In the genomic region with DNA sequence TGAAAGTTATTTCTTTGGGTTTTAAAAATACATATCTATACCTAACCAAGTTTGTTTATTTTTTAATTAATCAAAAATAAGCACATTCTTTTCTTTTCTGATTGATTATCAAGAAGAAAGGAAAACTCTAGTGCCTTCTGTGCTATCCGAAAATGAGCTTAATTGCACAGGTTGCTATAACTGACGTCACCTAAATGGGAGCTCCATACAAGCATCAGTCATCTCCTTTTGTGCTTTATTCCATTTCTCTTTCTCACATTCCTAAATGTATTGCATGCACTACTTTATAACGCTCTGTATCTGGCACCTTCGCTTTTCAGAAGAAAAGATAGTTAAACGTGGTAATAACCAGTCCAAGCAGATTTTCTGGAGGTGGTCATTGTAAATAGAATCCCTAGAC, we compare ENCODE assay signal across 40 cellular contexts.
"Had no signal": no experiment of that assay in that cellular context is flagged by ENCODE, and none has a peak within 500 bp of the region (broad histone marks: within the 10 kb centered on the region; RNA-seq: fewer than 3 reads in every experiment).

No MANE protein-coding gene starts in this region.

- H3K27ac Mint-ChIP-seq: activated naive CD4-positive, alpha-beta T cell treated with anti-CD3 and anti-CD28 coated beads for 36 hours; activated naive CD4-positive, alpha-beta T cell treated with anti-CD3 and anti-CD28 coated beads, Interleukin-2, amount 10 ng/mL, durations not matched to agents 7 days and 5 days; activated naive CD4-positive, alpha-beta T cell treated with anti-CD3 and anti-CD28 coated beads, Interleukin-2, amount 50 U/mL, for 24 hours; activated naive CD4-positive, alpha-beta T cell treated with anti-CD3 and anti-CD28 coated beads, Interleukin-2, amount 50 U/mL, for 72 hours; activated naive CD8-positive, alpha-beta T cell; activated naive CD8-positive, alpha-beta T cell treated with anti-CD3 and anti-CD28 coated beads for 36 hours; activated naive CD8-positive, alpha-beta T cell treated with anti-CD3 and anti-CD28 coated beads, Interleukin-2, amount 10 ng/mL, durations not matched to agents 7 days and 5 days; activated naive CD8-positive, alpha-beta T cell treated with anti-CD3 and anti-CD28 coated beads, Interleukin-2, amount 50 U/mL, for 24 hours; activated T-cell treated with anti-CD3 and anti-CD28 coated beads, Interleukin-2, amount 50 U/mL, for 24 hours; activated T-cell treated with anti-CD3 and anti-CD28 coated beads, Interleukin-2, amount 50 U/mL, for 72 hours; activated T-helper 1 cell treated with anti-CD3 and anti-CD28 coated beads, Interleukin-12 subunit alpha, Interleukin-12 subunit beta, Interleukin-2, Interleukin-4 antibody, amounts not matched to agents 30 ng/mL and 10 ng/mL and 1 ng/mL, durations not matched to agents 14 hours and 24 hours and 36 hours; activated T-helper 17 cell treated with anti-CD3 and anti-CD28 coated beads, Interleukin-2, amount 50 U/mL, for 72 hours; activated T-helper 2 cell treated with anti-CD3 and anti-CD28 coated beads, Interferon-gamma antibody, Interleukin-2, Interleukin-4, amounts not matched to agents 10 μg/mL and 5 μg/mL and 100 μg/mL, durations not matched to agents 14 hours and 24 hours and 36 hours; brain had no signal

- H3K27me3 ChIP-seq: adrenal gland, ascending aorta, body of pancreas, brain microvascular endothelial cell, breast epithelium, cardiac muscle cell had no signal

- H3K4me3 Mint-ChIP-seq: activated naive CD4-positive, alpha-beta T cell treated with anti-CD3 and anti-CD28 coated beads for 36 hours; activated naive CD4-positive, alpha-beta T cell treated with anti-CD3 and anti-CD28 coated beads, Interleukin-2, amount 10 ng/mL, durations not matched to agents 7 days and 5 days; activated naive CD4-positive, alpha-beta T cell treated with anti-CD3 and anti-CD28 coated beads, Interleukin-2, amount 50 U/mL, for 24 hours; activated naive CD8-positive, alpha-beta T cell; activated naive CD8-positive, alpha-beta T cell treated with anti-CD3 and anti-CD28 coated beads for 36 hours; activated naive CD8-positive, alpha-beta T cell treated with anti-CD3 and anti-CD28 coated beads, Interleukin-2, amount 10 ng/mL, durations not matched to agents 7 days and 5 days; activated naive CD8-positive, alpha-beta T cell treated with anti-CD3 and anti-CD28 coated beads, Interleukin-2, amount 50 U/mL, for 24 hours; activated T-cell treated with anti-CD3 and anti-CD28 coated beads, Interleukin-2, amount 50 U/mL, for 24 hours; activated T-cell treated with anti-CD3 and anti-CD28 coated beads, Interleukin-2, amount 50 U/mL, for 4 hours; activated T-cell treated with anti-CD3 and anti-CD28 coated beads, Interleukin-2, amount 50 U/mL, for 72 hours; activated T-helper 1 cell treated with anti-CD3 and anti-CD28 coated beads, Interleukin-12 subunit alpha, Interleukin-12 subunit beta, Interleukin-2, Interleukin-4 antibody, amounts not matched to agents 30 ng/mL and 10 ng/mL and 1 ng/mL, durations not matched to agents 14 hours and 24 hours and 36 hours; activated T-helper 17 cell treated with anti-CD3 and anti-CD28 coated beads, Interleukin-2, amount 50 U/mL, for 72 hours; brain; central memory CD8-positive, alpha-beta T cell had no signal

- ATAC-seq: activated naive CD4-positive, alpha-beta T cell treated with anti-CD3 and anti-CD28 coated beads, Interleukin-2, amount 50 U/mL, for 72 hours; activated naive CD8-positive, alpha-beta T cell treated with anti-CD3 and anti-CD28 coated beads, Interleukin-2, amount 50 U/mL, for 24 hours; activated T-cell treated with anti-CD3 and anti-CD28 coated beads, Interleukin-2, amount 50 U/mL, for 4 hours; activated T-cell treated with anti-CD3 and anti-CD28 coated beads, Interleukin-2, amount 50 U/mL, for 72 hours; activated T-helper 17 cell treated with anti-CD3 and anti-CD28 coated beads, Interleukin-2, amount 50 U/mL, for 72 hours; body of pancreas had no signal

- H3K36me3 ChIP-seq: adrenal gland, ascending aorta, brain microvascular endothelial cell, breast epithelium, cardiac muscle cell had no signal

- H3K4me3 ChIP-seq: adrenal gland, ascending aorta, body of pancreas, breast epithelium, cardiac muscle cell had no signal

- FAIRE-seq: astrocyte, bronchial epithelial cell had no signal

- H3K27me3 Mint-ChIP-seq: activated naive CD4-positive, alpha-beta T cell treated with anti-CD3 and anti-CD28 coated beads, Interleukin-2, amount 10 ng/mL, durations not matched to agents 7 days and 5 days; activated naive CD4-positive, alpha-beta T cell treated with anti-CD3 and anti-CD28 coated beads, Interleukin-2, amount 50 U/mL, for 24 hours; activated naive CD8-positive, alpha-beta T cell; activated naive CD8-positive, alpha-beta T cell treated with anti-CD3 and anti-CD28 coated beads for 36 hours; activated naive CD8-positive, alpha-beta T cell treated with anti-CD3 and anti-CD28 coated beads, Interleukin-2, amount 10 ng/mL, durations not matched to agents 7 days and 5 days; activated naive CD8-positive, alpha-beta T cell treated with anti-CD3 and anti-CD28 coated beads, Interleukin-2, amount 50 U/mL, for 24 hours; activated T-cell treated with anti-CD3 and anti-CD28 coated beads, Interleukin-2, amount 50 U/mL, for 24 hours; activated T-helper 17 cell treated with anti-CD3 and anti-CD28 coated beads, Interleukin-2, amount 50 U/mL, for 72 hours; central memory CD8-positive, alpha-beta T cell had no signal

- DNase-seq: activated effector memory CD4-positive, alpha-beta T cell treated with anti-CD3 and anti-CD28 coated beads, Interleukin-2, amount 50 U/mL, for 16 hours; activated effector memory CD4-positive, alpha-beta T cell treated with Interleukin-2 at 50 U/mL for 16 hours; activated gamma-delta T cell; activated gamma-delta T cell treated with Interleukin-2 at 50 U/mL for 16 hours; activated naive CD4-positive, alpha-beta T cell; activated naive CD4-positive, alpha-beta T cell treated with anti-CD3 and anti-CD28 coated beads for 36 hours; activated naive CD4-positive, alpha-beta T cell treated with anti-CD3 and anti-CD28 coated beads, Interleukin-2, amount 10 ng/mL, durations not matched to agents 7 days and 5 days; activated naive CD4-positive, alpha-beta T cell treated with anti-CD3 and anti-CD28 coated beads, Interleukin-2, amount 50 U/mL, for 16 hours; activated naive CD4-positive, alpha-beta T cell treated with Interleukin-2 at 50 U/mL for 16 hours; activated naive CD8-positive, alpha-beta T cell treated with anti-CD3 and anti-CD28 coated beads for 36 hours; activated naive CD8-positive, alpha-beta T cell treated with anti-CD3 and anti-CD28 coated beads, Interleukin-2, amount 10 ng/mL, durations not matched to agents 7 days and 5 days; activated naive CD8-positive, alpha-beta T cell treated with anti-CD3 and anti-CD28 coated beads, Interleukin-2, amount 50 U/mL, for 24 hours; activated T-cell treated with anti-CD3 and anti-CD28 coated beads, Interleukin-2, amount 50 U/mL, for 1 hour; activated T-cell treated with anti-CD3 and anti-CD28 coated beads, Interleukin-2, amount 50 U/mL, for 24 hours; activated T-cell treated with anti-CD3 and anti-CD28 coated beads, Interleukin-2, amount 50 U/mL, for 4 hours; activated T-cell treated with anti-CD3 and anti-CD28 coated beads, Interleukin-2, amount 50 U/mL, for 48 hours; activated T-cell treated with anti-CD3 and anti-CD28 coated beads, Interleukin-2, amount 50 U/mL, for 72 hours; adrenal gland; amniotic stem cell; amygdala; anterior cingulate cortex; aorta; body of pancreas; brain microvascular endothelial cell; caudate nucleus; central memory CD4-positive, alpha-beta T cell; cerebellar nuclear complex had no signal

- H3K9me3 ChIP-seq: adrenal gland, ascending aorta, body of pancreas had no signal

- H3K4me1 ChIP-seq: adrenal gland, ascending aorta, body of pancreas, breast epithelium had no signal

- H3K9me3 Mint-ChIP-seq: activated naive CD4-positive, alpha-beta T cell treated with anti-CD3 and anti-CD28 coated beads, Interleukin-2, amount 50 U/mL, for 24 hours had no signal

- H3K27ac ChIP-seq: adrenal gland, ascending aorta, body of pancreas, brain microvascular endothelial cell, breast epithelium, cardiac muscle cell had no signal

- H3K4me1 Mint-ChIP-seq: activated naive CD4-positive, alpha-beta T cell treated with anti-CD3 and anti-CD28 coated beads, Interleukin-2, amount 10 ng/mL, durations not matched to agents 7 days and 5 days; activated naive CD4-positive, alpha-beta T cell treated with anti-CD3 and anti-CD28 coated beads, Interleukin-2, amount 50 U/mL, for 24 hours; activated naive CD8-positive, alpha-beta T cell treated with anti-CD3 and anti-CD28 coated beads for 36 hours; activated naive CD8-positive, alpha-beta T cell treated with anti-CD3 and anti-CD28 coated beads, Interleukin-2, amount 10 ng/mL, durations not matched to agents 7 days and 5 days; activated naive CD8-positive, alpha-beta T cell treated with anti-CD3 and anti-CD28 coated beads, Interleukin-2, amount 50 U/mL, for 24 hours; activated T-helper 17 cell treated with anti-CD3 and anti-CD28 coated beads, Interleukin-2, amount 50 U/mL, for 72 hours; brain; central memory CD8-positive, alpha-beta T cell had no signal

- H3K36me3 Mint-ChIP-seq: activated naive CD4-positive, alpha-beta T cell treated with anti-CD3 and anti-CD28 coated beads, Interleukin-2, amount 10 ng/mL, durations not matched to agents 7 days and 5 days; activated naive CD4-positive, alpha-beta T cell treated with anti-CD3 and anti-CD28 coated beads, Interleukin-2, amount 50 U/mL, for 24 hours; activated naive CD4-positive, alpha-beta T cell treated with anti-CD3 and anti-CD28 coated beads, Interleukin-2, amount 50 U/mL, for 72 hours; activated naive CD8-positive, alpha-beta T cell; activated naive CD8-positive, alpha-beta T cell treated with anti-CD3 and anti-CD28 coated beads for 36 hours; activated naive CD8-positive, alpha-beta T cell treated with anti-CD3 and anti-CD28 coated beads, Interleukin-2, amount 10 ng/mL, durations not matched to agents 7 days and 5 days; brain had no signal
